ENCODE assay signal across 8 cellular contexts in the genomic region with DNA sequence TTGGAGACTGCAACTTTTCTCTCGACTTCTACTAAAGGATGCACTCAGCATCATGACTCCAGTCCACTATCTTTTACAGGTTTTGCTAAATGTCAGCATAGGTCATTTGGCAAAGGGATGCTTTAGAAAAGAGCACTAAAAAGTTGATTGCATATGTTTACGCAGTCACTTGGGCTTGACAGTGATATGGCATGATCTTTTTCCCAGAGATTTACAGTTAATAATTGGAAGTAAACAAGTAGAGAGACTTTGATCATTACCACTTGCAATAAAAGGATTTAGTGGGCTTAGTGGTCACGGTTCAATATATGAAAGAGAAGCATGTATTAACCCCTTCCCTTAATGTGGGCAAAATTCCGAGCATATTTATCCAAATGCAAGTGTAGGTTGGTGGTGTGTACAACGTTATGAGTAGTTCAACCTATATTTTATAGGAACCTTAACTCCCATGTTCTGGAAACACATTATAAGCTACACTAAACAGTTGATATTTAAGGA. TPM values are rescaled to one million over a fixed set of nuclear protein-coding genes. Genes with fewer than 3 reads are reported as not detected.
DNase-seq lines count a peak whose midpoint lies in the region; ATAC-seq and TF ChIP-seq lines count a peak whose summit lies in the region.

No MANE protein-coding gene starts in this region.

- H3K36me3 ChIP-seq in adipocyte (ENCODE audit: control insufficient read depth, insufficient read depth, low read length, severe bottlenecking) (peaks cover 10% of the 10 kb centered on the region), thoracic aorta (peaks cover 3% of the 10 kb centered on the region)

- no peak for TF ChIP-seq POLR2A in lower leg skin (IDR thresholded peaks at IDR 0.05)

- H3K9me3 ChIP-seq in adipocyte (ENCODE audit: control insufficient read depth, low read length) (no peaks in the 10 kb centered on the region), thoracic aorta (no peaks in the 10 kb centered on the region)

- H3K4me1 ChIP-seq in adipocyte (ENCODE audit: control insufficient read depth, insufficient read depth, low read length) (peaks cover 43% of the 10 kb centered on the region), thoracic aorta (ENCODE audit: control insufficient read depth in 1 of 2, low read depth in 2 of 2) (peaks cover 19 to 50% of the 10 kb centered on the region in 2 donors)

- peak overlapping the region; percentile 91 for H3K27ac Mint-ChIP-seq in activated T-cell treated with anti-CD3 and anti-CD28 coated beads, Interleukin-2, amount 50 U/mL, for 24 hours

- H3K36me3 Mint-ChIP-seq in activated T-cell treated with anti-CD3 and anti-CD28 coated beads, Interleukin-2, amount 50 U/mL, for 24 hours (ENCODE audit: low read depth): peaks cover 46% of the 10 kb centered on the region

- ATAC-seq in thoracic aorta (ENCODE audit: insufficient number of reproducible peaks, low FRiP score, low read depth): no peak
- ATAC-seq in GM18861 (IDR thresholded peaks at IDR 0.05; ENCODE audit: unreplicated experiment): no peak

- H3K4me3 Mint-ChIP-seq in activated T-cell treated with anti-CD3 and anti-CD28 coated beads, Interleukin-2, amount 50 U/mL, for 24 hours: peak overlapping the region; percentile 93

- H3K27ac ChIP-seq in thoracic aorta: no peak overlapping the region

- intact Hi-C loops in lower leg skin (cut with DNase I; ENCODE audit: low total_unique reads): loop anchor here (2.0 to 10.0 kb wide), 3 partner anchors 70 to 1028 kb away; no protein-coding TSS in a partner anchor

- peaks cover 50% of the 10 kb centered on the region for H3K27me3 Mint-ChIP-seq in activated T-cell treated with anti-CD3 and anti-CD28 coated beads, Interleukin-2, amount 50 U/mL, for 24 hours

- DNase-seq in activated T-cell treated with anti-CD3 and anti-CD28 coated beads, Interleukin-2, amount 50 U/mL, for 24 hours: no peak
- DNase-seq in activated T-cell treated with anti-CD3 and anti-CD28 coated beads, Interleukin-2, amount 50 U/mL, for 48 hours: no peak
- DNase-seq in adipocyte (ENCODE audit: low read depth) (no peak), lower leg skin (ENCODE audit: low spot score in 2 of 2) (no peak), thoracic aorta (ENCODE audit: low spot score) (no peak), D341Med (ENCODE audit: low spot score) (no peak), HCEC 1CT (no peak)

- peak overlapping the region; percentile 93 for H3K4me3 ChIP-seq in adipocyte (ENCODE audit: low read length)
- peak overlapping the region; percentile 56 for H3K4me3 ChIP-seq in lower leg skin (ENCODE audit: low read depth, poor library complexity, severe bottlenecking)
- peak overlapping the region; percentile 88 for H3K4me3 ChIP-seq in thoracic aorta

- WGBS in lower leg skin, 2 donors: 77 to 86% methylated on average over 5 of the region's 5 CpGs

- no peaks in the 10 kb centered on the region for H3K9me3 Mint-ChIP-seq in activated T-cell treated with anti-CD3 and anti-CD28 coated beads, Interleukin-2, amount 50 U/mL, for 24 hours

- H3K9ac ChIP-seq in adipocyte (ENCODE audit: low read length): peak overlapping the region; percentile 88

- TF ChIP-seq CTCF in lower leg skin (IDR thresholded peaks at IDR 0.05): no peak
- TF ChIP-seq CTCF in thoracic aorta (IDR thresholded peaks at IDR 0.05): no peak

- no peaks in the 10 kb centered on the region for H3K27me3 ChIP-seq in adipocyte (replicated peaks; ENCODE audit: control insufficient read depth, insufficient read depth, low read length)
- H3K27me3 ChIP-seq in thoracic aorta (replicated peaks; ENCODE audit: insufficient read depth): no peaks in the 10 kb centered on the region

- H3K4me1 Mint-ChIP-seq in activated T-cell treated with anti-CD3 and anti-CD28 coated beads, Interleukin-2, amount 50 U/mL, for 24 hours (ENCODE audit: low read depth): peaks cover 60% of the 10 kb centered on the region

RNA-seq across cellular contexts. Expression of a gene that starts 1.8 kb away (rescaled TPM):
- 10 to 100 TPM; 16.7 to 37.6 (median 28.3) TPM for total RNA-seq in lower leg skin
- total RNA-seq in thoracic aorta: 10 to 100 TPM; 55.9 to 79.4 TPM

RNA-seq across cellular contexts. Expression of a gene that starts 6.5 kb away (rescaled TPM):
- total RNA-seq in lower leg skin (100 to 1,000 TPM in 1 of 4 donors, 10 to 100 TPM in 3; 34.5 to 113 (median 51.9) TPM), thoracic aorta (10 to 100 TPM; 12.6 to 90.4 TPM)

RNA-seq across cellular contexts. Expression of a gene that starts 22.6 kb away (rescaled TPM):
- total RNA-seq in lower leg skin (under 1 TPM in 2 of 4 donors, not detected in 2; 0.64 to 0.75 TPM), thoracic aorta (not detected)
